Comparison of ENCODE assay signal across 7 cellular contexts in the genomic region with DNA sequence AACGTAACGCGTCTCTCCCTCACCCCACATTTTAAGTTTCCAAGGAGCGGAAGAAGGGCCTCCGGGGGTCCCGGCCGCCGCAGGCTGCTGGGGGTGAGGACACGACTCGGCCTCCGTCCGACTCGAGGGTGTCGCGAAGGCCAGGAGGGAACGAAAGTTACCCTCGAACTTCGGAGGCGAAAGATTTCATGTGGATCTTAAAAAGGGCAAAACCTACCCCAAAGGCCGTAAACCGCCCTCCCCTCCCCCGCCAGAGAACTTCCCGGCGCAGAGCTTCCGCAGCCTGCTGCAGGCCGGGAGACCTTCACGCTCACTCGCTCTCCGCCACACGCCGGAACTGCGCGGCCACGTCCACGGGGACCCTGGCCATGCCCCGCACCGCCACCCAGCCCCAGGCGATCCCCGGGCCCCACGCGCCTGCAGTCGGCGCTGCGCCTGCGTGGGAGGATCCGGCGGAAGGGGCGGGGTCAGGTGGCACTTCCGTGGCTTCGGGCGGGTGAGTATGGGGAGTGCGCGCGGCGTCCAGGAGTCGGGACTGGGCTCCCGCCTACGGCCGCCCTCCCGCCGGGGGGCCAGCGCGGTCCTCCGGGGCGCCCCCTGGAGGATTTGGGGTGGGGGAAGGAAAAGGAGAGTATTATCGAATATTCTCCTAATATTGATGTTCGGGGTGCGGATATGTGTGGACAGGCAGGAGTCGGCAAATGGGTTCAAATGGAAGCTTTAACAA. TPM values are rescaled to one million over a fixed set of nuclear protein-coding genes. Genes with fewer than 3 reads are reported as not detected.
DNase-seq lines count a peak whose midpoint lies in the region; ATAC-seq, FAIRE-seq and TF ChIP-seq lines count a peak whose summit lies in the region.

A gene (plus strand): TSS at position 474 of the 727 bp plus-strand sequence. CDS start 19,755 bp downstream, outside the sequence.

- H3K79me2 ChIP-seq in astrocyte (ENCODE audit: insufficient read depth, low read length) (peaks cover 11% of the 10 kb centered on the region), hepatocyte (peaks cover 33% of the 10 kb centered on the region)

- DNase-seq in NCI-H1694 treated with DMSO at 0.1 percent for 48 hours (lab: John Stamatoyannopoulos, UW): peak; percentile 68
- DNase-seq in T-helper 2 cell treated with Interferon-gamma antibody and Interleukin-4, amounts not matched to agents 5 μg/mL and 100 μg/mL, for 36 hours (ENCODE audit: low spot score): peak; percentile 97
- DNase-seq in astrocyte (ENCODE audit: low read depth): peak; percentile 83
- peak; percentile 98 for DNase-seq in hepatocyte (ENCODE audit: low spot score)
- peak; percentile 96 for DNase-seq in retina

- H3K9me3 ChIP-seq in astrocyte (ENCODE audit: insufficient read depth, low read depth, low read length): no peaks in the 10 kb centered on the region
- H3K9me3 ChIP-seq in hepatocyte (ENCODE audit: low read depth): no peaks in the 10 kb centered on the region

- H3K36me3 ChIP-seq in astrocyte (ENCODE audit: insufficient read depth, low read length) (no peaks in the 10 kb centered on the region), hepatocyte (replicated peaks; ENCODE audit: insufficient read depth, low read depth) (no peaks in the 10 kb centered on the region)

- peak; percentile 44 for TF ChIP-seq CTCF in astrocyte (IDR thresholded peaks at IDR 0.05; ENCODE audit: insufficient read depth, low read depth, low read length)
- TF ChIP-seq CTCF in hepatocyte (IDR thresholded peaks at IDR 0.05; ENCODE audit: poor library complexity): peak; percentile 68

- peaks cover 13% of the 10 kb centered on the region for H3K36me3 Mint-ChIP-seq in T-helper 2 cell treated with Interferon-gamma antibody and Interleukin-4, amounts not matched to agents 5 μg/mL and 100 μg/mL, for 36 hours (ENCODE audit: low read depth)
- H3K36me3 Mint-ChIP-seq in astrocyte (ENCODE audit: low read depth, unreplicated experiment): peaks cover 4% of the 10 kb centered on the region

- no peaks in the 10 kb centered on the region for H3K9me2 ChIP-seq in hepatocyte (replicated peaks; ENCODE audit: insufficient read depth)

- no peaks in the 10 kb centered on the region for H3K27me3 Mint-ChIP-seq in T-helper 2 cell treated with Interferon-gamma antibody and Interleukin-4, amounts not matched to agents 5 μg/mL and 100 μg/mL, for 36 hours (ENCODE audit: low read depth)
- no peaks in the 10 kb centered on the region for H3K27me3 Mint-ChIP-seq in astrocyte (ENCODE audit: low read depth, unreplicated experiment)

- H3K4me3 Mint-ChIP-seq in T-helper 2 cell treated with Interferon-gamma antibody and Interleukin-4, amounts not matched to agents 5 μg/mL and 100 μg/mL, for 36 hours: peak within 1 kb of the TSS; percentile 98
- H3K4me3 Mint-ChIP-seq in astrocyte (ENCODE audit: unreplicated experiment): peak within 1 kb of the TSS; percentile 94

- peak; percentile 91 for ATAC-seq in GM18498 (IDR thresholded peaks at IDR 0.05; ENCODE audit: unreplicated experiment)
- ATAC-seq in HG02884 (IDR thresholded peaks at IDR 0.05; ENCODE audit: unreplicated experiment): peak; percentile 87

- peaks cover 4% of the 10 kb centered on the region for H3K9me3 Mint-ChIP-seq in T-helper 2 cell treated with Interferon-gamma antibody and Interleukin-4, amounts not matched to agents 5 μg/mL and 100 μg/mL, for 36 hours
- peaks cover 3% of the 10 kb centered on the region for H3K9me3 Mint-ChIP-seq in astrocyte (ENCODE audit: unreplicated experiment)

- H3K27ac ChIP-seq in astrocyte (ENCODE audit: low read depth, low read length): peak within 1 kb of the TSS; percentile 90
- H3K27ac ChIP-seq in hepatocyte: peak within 1 kb of the TSS; percentile 96

- H3K4me3 ChIP-seq in astrocyte (ENCODE audit: insufficient read depth, low read depth, low read length) (peak within 1 kb of the TSS; percentile 96), hepatocyte (peak within 1 kb of the TSS; percentile 72)

- no peak for FAIRE-seq in astrocyte (lab: Jason Lieb, UNC)

- H3K27me3 ChIP-seq in astrocyte (ENCODE audit: insufficient read depth, low read length) (no peaks in the 10 kb centered on the region), hepatocyte (no peaks in the 10 kb centered on the region)

- peak within 1 kb of the TSS; percentile 82 for H2AFZ ChIP-seq in astrocyte (ENCODE audit: low read depth, low read length)
- peak within 1 kb of the TSS; percentile 79 for H2AFZ ChIP-seq in hepatocyte

- peaks cover 38% of the 10 kb centered on the region for H3K4me1 Mint-ChIP-seq in T-helper 2 cell treated with Interferon-gamma antibody and Interleukin-4, amounts not matched to agents 5 μg/mL and 100 μg/mL, for 36 hours (ENCODE audit: low read depth)
- H3K4me1 Mint-ChIP-seq in astrocyte (ENCODE audit: low read depth, unreplicated experiment): peaks cover 17% of the 10 kb centered on the region

- WGBS in hepatocyte (ENCODE audit: low lambda C conversion rate, missing lambda C conversion rate): under 1% methylated on average over 51 of the region's 69 CpGs

- peak within 1 kb of the TSS; percentile 88 for H3K4me2 ChIP-seq in astrocyte (ENCODE audit: low read length)
- peak within 1 kb of the TSS; percentile 85 for H3K4me2 ChIP-seq in hepatocyte

- peak within 1 kb of the TSS; percentile 94 for H3K9ac ChIP-seq in astrocyte (ENCODE audit: low read length)

- H3K27ac Mint-ChIP-seq in T-helper 2 cell treated with Interferon-gamma antibody and Interleukin-4, amounts not matched to agents 5 μg/mL and 100 μg/mL, for 36 hours: peak within 1 kb of the TSS; percentile 99
- H3K27ac Mint-ChIP-seq in astrocyte (ENCODE audit: unreplicated experiment): peak within 1 kb of the TSS; percentile 97

- H3K4me1 ChIP-seq in astrocyte (ENCODE audit: insufficient read depth, low read length) (peaks cover 11% of the 10 kb centered on the region), hepatocyte (ENCODE audit: insufficient read depth) (peaks cover 16% of the 10 kb centered on the region)

- H4K20me1 ChIP-seq in astrocyte (ENCODE audit: insufficient read depth, low read length) (no peaks in the 10 kb centered on the region), hepatocyte (ENCODE audit: insufficient read depth, poor library complexity, severe bottlenecking) (no peaks in the 10 kb centered on the region)

RNA-seq across cellular contexts. Expression of the gene that starts here (rescaled TPM):
- total RNA-seq in astrocyte (8.5 and 10.4 TPM in 2 replicates), hepatocyte (13.4 and 15.3 TPM in 2 replicates)
- polyA plus RNA-seq in hepatocyte: 8.0 and 11.1 TPM in 2 replicates

Comparison
In these comparisons a context has a peak if more than half of its experiments do, and no peak if none do; other contexts are left out.
1. Peak in every context shown above with its lines: DNase-seq, ATAC-seq, H3K4me3 ChIP-seq and H3K27ac ChIP-seq.